ENCODE assay signal across 21 cellular contexts in the genomic region with DNA sequence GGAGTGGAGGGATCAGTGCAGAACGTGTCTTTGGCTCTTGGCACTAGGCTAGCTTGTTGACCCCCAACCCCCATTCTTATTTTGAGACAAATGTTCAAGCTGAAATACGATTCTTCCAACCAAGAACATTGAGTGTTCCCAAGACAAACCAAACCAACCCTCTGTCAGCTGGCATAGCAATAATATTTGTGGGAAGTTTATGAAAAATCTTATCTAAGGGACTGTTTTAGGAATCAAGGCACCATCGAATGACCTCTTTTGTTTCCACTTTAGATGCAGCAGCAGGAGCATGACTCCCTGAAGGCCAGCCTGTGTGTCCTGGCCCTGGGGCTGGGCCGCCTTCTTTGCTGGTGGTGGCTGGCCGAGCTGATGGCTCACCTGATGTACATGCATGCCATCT.
"Had no signal": no experiment of that assay in that cellular context is flagged by ENCODE, and none has a peak within 500 bp of the region (broad histone marks: within the 10 kb centered on the region; RNA-seq: fewer than 3 reads in every experiment).

No MANE protein-coding gene starts in this region.

- H3K36me3 ChIP-seq: MG63, SJSA1 had no signal

- H3K27ac ChIP-seq: SJSA1, SK-N-MC had no signal

- H3K4me1 ChIP-seq: SJSA1 had no signal

- H3K27me3 ChIP-seq: SJSA1 had no signal

- DNase-seq: KBM-7, MG63, NCI-H1092, NCI-H1105 treated with DMSO at 0.1 percent for 48 hours, NCI-H1417 treated with DMSO at 0.1 percent for 48 hours, NCI-H146, NCI-H187, NCI-H2029, NCI-H2081 treated with DMSO at 0.1 percent for 48 hours, NCI-H2171, NCI-H226, NCI-H446, NCI-H510A, NCI-H524 treated with DMSO at 0.1 percent for 48 hours, NCI-H69, NCI-H774, Right ventricle myocardium superior, RPMI8226, SIG-M5 had no signal

- H3K4me3 ChIP-seq: MG63, SJSA1, SK-N-MC had no signal

- H3K9me3 ChIP-seq: MG63, SJSA1 had no signal
